15 cellular contexts compared by ENCODE assay signal in the genomic region with DNA sequence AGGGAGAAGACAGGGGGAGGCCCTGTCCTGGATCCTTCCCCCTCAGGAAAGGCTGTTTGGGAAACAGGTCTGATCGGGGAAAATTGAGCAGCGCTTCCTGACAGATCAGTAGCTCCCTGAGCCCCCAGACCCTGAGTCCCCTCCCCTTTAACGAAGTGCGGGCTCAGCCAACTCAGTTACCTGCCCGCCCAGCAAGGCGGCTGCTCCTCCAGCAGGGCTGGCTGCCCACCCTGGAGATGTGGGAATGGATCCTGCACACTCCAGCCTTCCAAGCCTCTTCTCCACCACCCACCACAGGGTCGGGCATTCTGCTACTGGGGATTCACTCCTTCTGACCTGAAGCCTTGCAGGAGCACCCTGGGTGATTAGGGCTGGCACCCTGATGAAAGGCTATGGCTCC. TPM values are rescaled to one million over a fixed set of nuclear protein-coding genes. Genes with fewer than 3 reads are reported as not detected.
A peak's percentile ranks its signal among the peaks of the same experiment; 100 is the strongest.
DNase-seq lines count a peak whose midpoint lies in the region; ATAC-seq, FAIRE-seq and TF ChIP-seq lines count a peak whose summit lies in the region.
"Had no signal": no experiment of that assay in that cellular context is flagged by ENCODE, and none has a peak within 500 bp of the region (broad histone marks: within the 10 kb centered on the region; RNA-seq: fewer than 3 reads in every experiment).

No MANE protein-coding gene starts in this region.

- 86% methylated on average over 7 of the region's 7 CpGs for WGBS in mammary epithelial cell (ENCODE audit: low coverage, missing lambda C conversion rate)

- in situ Hi-C loops in mammary epithelial cell (cut with MboI; ENCODE audit: low sequenced_read_pairs in 2 of 2), result no loop called here

- intact Hi-C loops in MCF 10A (cut with micrococcal nuclease), result loop anchor here (5.0 to 10.0 kb wide), 2 partner anchors 142 to 400 kb away; no protein-coding TSS in a partner anchor
- intact Hi-C loops in mammary epithelial cell (cut with micrococcal nuclease), result no loop called here
- intact Hi-C loops in kidney (cut with DNase I), result no loop called here

- H3K27ac Mint-ChIP-seq in MCF 10A (ENCODE audit: low read depth, unreplicated experiment), result peak overlapping the region; percentile 100
- H3K27ac Mint-ChIP-seq: CD4-positive, CD25-positive, alpha-beta regulatory T cell had no signal

- H3K27me3 Mint-ChIP-seq in MCF 10A (ENCODE audit: insufficient read depth, unreplicated experiment), result no peaks in the 10 kb centered on the region

- H2AFZ ChIP-seq in mammary epithelial cell (ENCODE audit: low read depth, low read length), result no peak overlapping the region
- no peak overlapping the region for H2AFZ ChIP-seq in osteoblast (ENCODE audit: low read length)

- no peaks in the 10 kb centered on the region for H3K27me3 ChIP-seq in mammary epithelial cell (ENCODE audit: insufficient read depth, low read length)
- H3K27me3 ChIP-seq in SJCRH30, result no peaks in the 10 kb centered on the region
- peaks cover 8% of the 10 kb centered on the region for H3K27me3 ChIP-seq in osteoblast (ENCODE audit: insufficient read depth, low read length)

- H3K4me2 ChIP-seq in mammary epithelial cell (ENCODE audit: insufficient read depth, low read depth, low read length) (no peak overlapping the region), osteoblast (ENCODE audit: insufficient read depth, low read length) (no peak overlapping the region)

- H3K27ac ChIP-seq in mammary epithelial cell (ENCODE audit: insufficient read depth, low read depth, low read length) (no peak overlapping the region), SJCRH30 (peak overlapping the region; percentile 74; the same call in 1 of the 2 replicates), kidney (ENCODE audit: low read depth in 2 of 2, low read length in 2 of 2) (no peak overlapping the region), osteoblast (ENCODE audit: low read depth, low read length) (no peak overlapping the region)
- H3K27ac ChIP-seq: BLaER1 treated with 17β-estradiol and CSF1 and Interleukin-3, amounts not matched to agents 10 nM and 100 nM had no signal

- H3K9me3 ChIP-seq in mammary epithelial cell (replicated peaks; ENCODE audit: insufficient read depth, low read length) (no peaks in the 10 kb centered on the region), SJCRH30 (replicated peaks) (no peaks in the 10 kb centered on the region), kidney (ENCODE audit: control insufficient read depth in 1 of 2, low read length in 2 of 2) (no peaks in the 10 kb centered on the region), osteoblast (ENCODE audit: low read depth, low read length) (no peaks in the 10 kb centered on the region)
- H3K9me3 ChIP-seq: BLaER1 treated with 17β-estradiol and CSF1 and Interleukin-3, amounts not matched to agents 10 nM and 100 nM had no signal

- no peak for DNase-seq in MCF 10A (ENCODE audit: unreplicated experiment)
- DNase-seq in mammary epithelial cell, result no peak
- no peak for DNase-seq in SJCRH30
- peak; percentile 59 for DNase-seq in kidney
- DNase-seq in osteoblast (ENCODE audit: insufficient read length, low spot score, missing footprints), result peak; percentile 75
- DNase-seq in T1000 (lab: John Stamatoyannopoulos, UW), result no peak
- no peak for DNase-seq in hippocampal formation (lab: John Stamatoyannopoulos, UW)
- DNase-seq: 8988T; CD4-positive, CD25-positive, alpha-beta regulatory T cell; DMS53; GF-D8 had no signal

- H3K4me1 Mint-ChIP-seq in MCF 10A (ENCODE audit: insufficient read depth, unreplicated experiment), result peaks cover 68% of the 10 kb centered on the region

- BruUV-seq in MCF 10A (replicated peaks; lab: Mats Ljungman, UMichigan), result no TSS peak
- BruUV-seq in mammary epithelial cell (replicated peaks; lab: Mats Ljungman, UMichigan), result no TSS peak

- H3K4me3 ChIP-seq in mammary epithelial cell (replicated peaks in 1 of 3; ENCODE audit: insufficient read depth in 1 of 3, low read depth in 2 of 3, low read length in 3 of 3), result no peak overlapping the region
- H3K4me3 ChIP-seq in SJCRH30, result no peak overlapping the region
- no peak overlapping the region for H3K4me3 ChIP-seq in kidney (ENCODE audit: low read length in 2 of 2)
- no peak overlapping the region for H3K4me3 ChIP-seq in osteoblast (ENCODE audit: insufficient read depth, low read length)
- H3K4me3 ChIP-seq: BLaER1 treated with 17β-estradiol and CSF1 and Interleukin-3, amounts not matched to agents 10 nM and 100 nM had no signal

- no peak for ATAC-seq in HG02759 (IDR thresholded peaks at IDR 0.05; ENCODE audit: unreplicated experiment)
- ATAC-seq: HCT116 had no signal

- peak overlapping the region; percentile 99 for H3K4me3 Mint-ChIP-seq in MCF 10A (ENCODE audit: unreplicated experiment)
- H3K4me3 Mint-ChIP-seq: CD4-positive, CD25-positive, alpha-beta regulatory T cell had no signal

- TF ChIP-seq CTCF in MCF 10A (IDR thresholded peaks at IDR 0.05; ENCODE audit: unreplicated experiment) (no peak), mammary epithelial cell (conservative IDR thresholded peaks at IDR 0.05 in 1 of 2, IDR thresholded peaks at IDR 0.05 in 1 of 2; ENCODE audit: extremely low read depth in 1 of 2, insufficient read depth in 1 of 2, low read depth in 1 of 2, low read length in 2 of 2) (no peak), kidney (IDR thresholded peaks at IDR 0.05; ENCODE audit: borderline replicate concordance, extremely low read depth, insufficient read depth) (no peak), osteoblast (IDR thresholded peaks at IDR 0.05; ENCODE audit: extremely low read depth, low read depth, low read length) (no peak)

- H3K79me2 ChIP-seq in mammary epithelial cell (ENCODE audit: insufficient read depth, low read length) (no peaks in the 10 kb centered on the region), osteoblast (ENCODE audit: insufficient read depth, low read length) (no peaks in the 10 kb centered on the region)

- H4K20me1 ChIP-seq in mammary epithelial cell (ENCODE audit: insufficient read depth, low read length), result no peaks in the 10 kb centered on the region
- no peaks in the 10 kb centered on the region for H4K20me1 ChIP-seq in osteoblast (ENCODE audit: insufficient read depth, low read length)

- dilution Hi-C loops in mammary epithelial cell (cut with HindIII; ENCODE audit: low sequenced_read_pairs), result no loop called here

- CTCF ChIA-PET in MCF 10A (lab: Yijun Ruan, JAX), result interaction anchor here (0.6 to 7.1 kb wide), 6 partner anchors 17 to 257 kb away, joined by 3 to 70 read pairs (median 20); a partner anchor contains a TSS
- CTCF ChIA-PET in mammary epithelial cell (lab: Charles Lee; ENCODE audit: low non-redundant PET), result interaction anchor here (0.5 kb wide), 1 partner anchor 67 kb away, joined by 3 read pairs; no protein-coding TSS in a partner anchor

- H3K9ac ChIP-seq in mammary epithelial cell (ENCODE audit: insufficient read depth, low read length) (no peak overlapping the region), kidney (ENCODE audit: low read length in 2 of 2) (no peak overlapping the region)

- no peaks in the 10 kb centered on the region for H3K9me3 Mint-ChIP-seq in MCF 10A (ENCODE audit: unreplicated experiment)

- FAIRE-seq in kidney (lab: Jason Lieb, UNC), result no peak
- FAIRE-seq: H54 had no signal

- H3K36me3 ChIP-seq in mammary epithelial cell (ENCODE audit: insufficient read depth, low read length), result no peaks in the 10 kb centered on the region
- no peaks in the 10 kb centered on the region for H3K36me3 ChIP-seq in SJCRH30
- H3K36me3 ChIP-seq in kidney (ENCODE audit: control insufficient read depth in 1 of 2, insufficient read depth in 2 of 2, low read length in 2 of 2), result no peaks in the 10 kb centered on the region
- no peaks in the 10 kb centered on the region for H3K36me3 ChIP-seq in osteoblast (ENCODE audit: insufficient read depth, low read length)
- H3K36me3 ChIP-seq: BLaER1 treated with 17β-estradiol and CSF1 and Interleukin-3, amounts not matched to agents 10 nM and 100 nM had no signal

- H3K4me1 ChIP-seq in mammary epithelial cell (ENCODE audit: insufficient read depth, low read length), result peaks cover 5% of the 10 kb centered on the region
- H3K4me1 ChIP-seq in SJCRH30, result peaks cover 52% of the 10 kb centered on the region
- H3K4me1 ChIP-seq in kidney (ENCODE audit: control insufficient read depth in 1 of 2, insufficient read depth in 1 of 2, low read depth in 1 of 2, low read length in 2 of 2), result peaks cover 4 to 5% of the 10 kb centered on the region in 2 donors
- H3K4me1 ChIP-seq in osteoblast (ENCODE audit: insufficient read depth, low read length), result peaks cover 2% of the 10 kb centered on the region

- POLR2A ChIA-PET in MCF 10A (lab: Yijun Ruan, JAX), result interaction anchor here (1.5 to 5.0 kb wide), 5 partner anchors 11 to 125 kb away, joined by 4 to 53 read pairs (median 29); no protein-coding TSS in a partner anchor

- H3K36me3 Mint-ChIP-seq in MCF 10A (ENCODE audit: insufficient read depth, unreplicated experiment), result peaks cover 58% of the 10 kb centered on the region
- H3K36me3 Mint-ChIP-seq: CD4-positive, CD25-positive, alpha-beta regulatory T cell had no signal

RNA-seq across cellular contexts. Expression of a gene that starts 27.6 kb away (rescaled TPM):
- total RNA-seq in MCF 10A (2022) (15.9 and 21.6 TPM in 2 replicates), mammary epithelial cell (1 to 10 TPM in 1 of 2 donors, not detected in 1; 1.7 TPM), kidney (108 TPM), osteoblast (0.72 and 1.8 TPM in 2 replicates)
- polyA plus RNA-seq in mammary epithelial cell (1.8 TPM), kidney (ENCODE audit: insufficient read depth, low read depth, low replicate concordance) (23.5 TPM)
- 0.62 TPM for polyA minus RNA-seq in mammary epithelial cell
- total RNA-seq in SJCRH30 (2014; rRNA removed; shearing (Covaris generic)), result 31.5 and 34.9 TPM in 2 replicates

Comparison
In these comparisons a context has a peak if more than half of its experiments do, and no peak if none do; other contexts are left out.
1. DNase-seq: peak in kidney (single experiment) and osteoblast (single experiment); none in MCF 10A (single experiment), mammary epithelial cell (single experiment), SJCRH30 (0 of 2), T1000 (single experiment) and hippocampal formation (0 of 2).